Comparison of ENCODE assay signal across 8 cellular contexts in genomic region chr2:109545828-109546713, GRCh38.
DNase-seq lines count a peak whose midpoint lies in the region; ATAC-seq and TF ChIP-seq lines count a peak whose summit lies in the region.

No MANE protein-coding gene starts in this region.

- H3K4me3 Mint-ChIP-seq in activated CD4-positive, alpha-beta T cell treated with anti-CD3 and anti-CD28 coated beads, Interleukin-2, amount 10 ng/mL, durations not matched to agents 7 days and 5 days = no peak overlapping the region

- peak; percentile 80 for ATAC-seq in HG02852 (IDR thresholded peaks at IDR 0.05; ENCODE audit: unreplicated experiment)

- H3K4me3 ChIP-seq in GM12875 (ENCODE audit: low read depth, low read length) (no peak overlapping the region), lower leg skin (ENCODE audit: low read depth, poor library complexity, severe bottlenecking) (no peak overlapping the region)

- POLR2A ChIA-PET in activated CD4-positive, alpha-beta T cell treated with anti-CD3 and anti-CD28 coated beads, Interleukin-2, amount 10 ng/mL, durations not matched to agents 7 days and 5 days (lab: Charles Lee) = no interaction called here

- no peak overlapping the region for H3K27ac Mint-ChIP-seq in activated CD4-positive, alpha-beta T cell treated with anti-CD3 and anti-CD28 coated beads, Interleukin-2, amount 10 ng/mL, durations not matched to agents 7 days and 5 days

- no peaks in the 10 kb centered on the region for H3K36me3 Mint-ChIP-seq in activated CD4-positive, alpha-beta T cell treated with anti-CD3 and anti-CD28 coated beads, Interleukin-2, amount 10 ng/mL, durations not matched to agents 7 days and 5 days (ENCODE audit: low read depth)

- TF ChIP-seq CTCF in GM12875 (IDR thresholded peaks at IDR 0.05; ENCODE audit: borderline replicate concordance, insufficient read depth, low read depth, low read length) (peak; percentile 91), lower leg skin (IDR thresholded peaks at IDR 0.05) (peak in 1 of 3 donors; percentile 90)

- H3K4me1 Mint-ChIP-seq in activated CD4-positive, alpha-beta T cell treated with anti-CD3 and anti-CD28 coated beads, Interleukin-2, amount 10 ng/mL, durations not matched to agents 7 days and 5 days = no peaks in the 10 kb centered on the region

- H3K27me3 Mint-ChIP-seq in activated CD4-positive, alpha-beta T cell treated with anti-CD3 and anti-CD28 coated beads, Interleukin-2, amount 10 ng/mL, durations not matched to agents 7 days and 5 days = peaks cover 15% of the 10 kb centered on the region

- no peaks in the 10 kb centered on the region for H3K9me3 Mint-ChIP-seq in activated CD4-positive, alpha-beta T cell treated with anti-CD3 and anti-CD28 coated beads, Interleukin-2, amount 10 ng/mL, durations not matched to agents 7 days and 5 days

- DNase-seq in NCI-H460 (ENCODE audit: extremely low read depth, low read depth) (peak; percentile 59), dedifferentiated amniotic fluid mesenchymal stem cell (ENCODE audit: extremely low spot score) (peak; percentile 69), lower leg skin (ENCODE audit: low spot score in 2 of 2) (peak; percentile 52 to 93), 8988T (no peak)
- peak; percentile 51 for DNase-seq in activated CD4-positive, alpha-beta T cell treated with anti-CD3 and anti-CD28 coated beads, Interleukin-2, amount 10 ng/mL, durations not matched to agents 7 days and 5 days
- DNase-seq in stimulated activated CD8-positive, alpha-beta memory T cell treated with anti-CD3 and anti-CD28 coated beads, Interleukin-15, amount 100 ng/mL, for 24 hours (ENCODE audit: low read depth) = peak; percentile 34

- 30 to 31% methylated on average over 10 of the region's 10 CpGs for WGBS in lower leg skin, 2 donors

- intact Hi-C loops in lower leg skin (cut with DNase I; ENCODE audit: low total_unique reads) = loop anchor here (5.0 kb wide), 1 partner anchor 171 kb away; no protein-coding TSS in a partner anchor

- no peak for TF ChIP-seq POLR2A in lower leg skin (IDR thresholded peaks at IDR 0.05)

- CTCF ChIA-PET in activated CD4-positive, alpha-beta T cell treated with anti-CD3 and anti-CD28 coated beads, Interleukin-2, amount 10 ng/mL, durations not matched to agents 7 days and 5 days (lab: Charles Lee) = interaction anchor here (0.7 to 1.6 kb wide), 4 partner anchors 10 to 190 kb away, joined by 4 to 5 read pairs (median 4); no protein-coding TSS in a partner anchor
